ENCODE assay signal across 8 cellular contexts in genomic region chr11:63866211-63866610, GRCh38. TPM values are rescaled to one million over a fixed set of nuclear protein-coding genes. Genes with fewer than 3 reads are reported as not detected.
DNase-seq lines count a peak whose midpoint lies in the region; ATAC-seq and TF ChIP-seq lines count a peak whose summit lies in the region.

No MANE protein-coding gene starts in this region.

- CTCF ChIA-PET in Caco-2 (lab: Charles Lee): no interaction called here

- no TSS peak for BruUV-seq in Caco-2 (replicated peaks; lab: Mats Ljungman, UMichigan)

- no peak for TF ChIP-seq POLR2A in body of pancreas (IDR thresholded peaks at IDR 0.05)

- H3K36me3 Mint-ChIP-seq in Caco-2 (ENCODE audit: insufficient read depth, unreplicated experiment): peaks cover 51% of the 10 kb centered on the region

- peak overlapping the region; percentile 20 for H3K4me2 ChIP-seq in smooth muscle cell

- POLR2A ChIA-PET in Caco-2 (lab: Charles Lee): interaction anchor here (0.6 kb wide), 1 partner anchor 45 kb away, joined by 3 read pairs; no protein-coding TSS in a partner anchor

- no peaks in the 10 kb centered on the region for H3K27me3 Mint-ChIP-seq in Caco-2 (ENCODE audit: insufficient read depth, unreplicated experiment)

- H4K20me1 ChIP-seq in smooth muscle cell (ENCODE audit: low read depth): peaks cover 99% of the 10 kb centered on the region

- H3K4me1 ChIP-seq in body of pancreas: peaks cover 71% of the 10 kb centered on the region
- no peaks in the 10 kb centered on the region for H3K4me1 ChIP-seq in smooth muscle cell (ENCODE audit: low read depth)
- H3K4me1 ChIP-seq in Caco-2: no peaks in the 10 kb centered on the region

- H3K27ac Mint-ChIP-seq in Caco-2 (ENCODE audit: unreplicated experiment): no peak overlapping the region

- DNase-seq in body of pancreas: peak; percentile 76 to 88 (median 85)
- DNase-seq in smooth muscle cell (lab: John Stamatoyannopoulos, UW; ENCODE audit: unreplicated experiment): no peak
- DNase-seq in dorsolateral prefrontal cortex: no peak
- no peak for DNase-seq in cerebellar nuclear complex (lab: John Stamatoyannopoulos, UW)
- no peak for DNase-seq in Caco-2

- no peak overlapping the region for H3K4me3 ChIP-seq in body of pancreas
- no peak overlapping the region for H3K4me3 ChIP-seq in smooth muscle cell
- no peak overlapping the region for H3K4me3 ChIP-seq in dorsolateral prefrontal cortex
- H3K4me3 ChIP-seq in Caco-2 (ENCODE audit: low read depth, low read length): no peak overlapping the region

- H3K36me3 ChIP-seq in body of pancreas (replicated peaks in 1 of 2; ENCODE audit: insufficient read depth in 1 of 2, low read depth in 2 of 2) (no peaks in the 10 kb centered on the region), smooth muscle cell (ENCODE audit: low read depth) (no peaks in the 10 kb centered on the region), Caco-2 (ENCODE audit: control insufficient read depth, insufficient read depth, low read length) (peaks cover 5% of the 10 kb centered on the region)

- H3F3A ChIP-seq in smooth muscle cell (ENCODE audit: low read depth): peaks cover 21% of the 10 kb centered on the region

- no peak overlapping the region for H2AFZ ChIP-seq in smooth muscle cell (ENCODE audit: low read depth)

- H3K9me3 ChIP-seq in body of pancreas: no peaks in the 10 kb centered on the region
- no peaks in the 10 kb centered on the region for H3K9me3 ChIP-seq in smooth muscle cell (replicated peaks; ENCODE audit: low read depth)
- no peaks in the 10 kb centered on the region for H3K9me3 ChIP-seq in Caco-2

- H3K9me3 Mint-ChIP-seq in Caco-2 (ENCODE audit: unreplicated experiment): no peaks in the 10 kb centered on the region

- ATAC-seq in GM18858 (IDR thresholded peaks at IDR 0.05; ENCODE audit: unreplicated experiment) (peak; percentile 54), HG03354 (IDR thresholded peaks at IDR 0.05; ENCODE audit: poor library complexity, severe bottlenecking, unreplicated experiment) (peak; percentile 72), body of pancreas (peak; percentile 45)

- peaks cover 73% of the 10 kb centered on the region for H3K79me2 ChIP-seq in smooth muscle cell (ENCODE audit: low read depth)

- no peak for TF ChIP-seq CTCF in VCaP (conservative IDR thresholded peaks at IDR 0.05)
- TF ChIP-seq CTCF in body of pancreas (IDR thresholded peaks at IDR 0.05): no peak
- TF ChIP-seq CTCF in smooth muscle cell (IDR thresholded peaks at IDR 0.05; ENCODE audit: borderline replicate concordance, insufficient read depth, poor library complexity, severe bottlenecking): no peak
- no peak for TF ChIP-seq CTCF in dorsolateral prefrontal cortex (IDR thresholded peaks at IDR 0.05 in 54 of 56, conservative IDR thresholded peaks at IDR 0.05 in 2 of 56; ENCODE audit: low read depth in 1 of 56, partially characterized antibody in 56 of 56)
- TF ChIP-seq CTCF in Caco-2 (IDR thresholded peaks at IDR 0.05; ENCODE audit: insufficient read depth in 1 of 2, low read depth in 1 of 2, low read length in 1 of 2, severe bottlenecking in 1 of 2, unreplicated experiment in 1 of 2): no peak

- peak overlapping the region; percentile 93 for H3K27ac ChIP-seq in VCaP
- H3K27ac ChIP-seq in body of pancreas: peak overlapping the region in 3 of 4 donors; percentile 3 to 34 (median 19)
- H3K27ac ChIP-seq in smooth muscle cell (ENCODE audit: low read depth): no peak overlapping the region
- no peak overlapping the region for H3K27ac ChIP-seq in dorsolateral prefrontal cortex

- intact Hi-C loops in body of pancreas (cut with DNase I) (no loop called here), dorsolateral prefrontal cortex (cut with DNase I) (no loop called here), Caco-2 (cut with micrococcal nuclease; ENCODE audit: unreplicated experiment) (no loop called here)

- 15 to 17% methylated on average over 4 of the region's 4 CpGs for WGBS in body of pancreas, 2 donors
- WGBS in smooth muscle cell (ENCODE audit: low lambda C conversion rate): 64% methylated on average over 4 of the region's 4 CpGs

- peaks cover 24% of the 10 kb centered on the region for H3K4me1 Mint-ChIP-seq in Caco-2 (ENCODE audit: low read depth, unreplicated experiment)

- H3K4me3 Mint-ChIP-seq in Caco-2 (ENCODE audit: unreplicated experiment): no peak overlapping the region

- no peak overlapping the region for H3K9ac ChIP-seq in smooth muscle cell (ENCODE audit: low read depth)

- H3K27me3 ChIP-seq in body of pancreas: no peaks in the 10 kb centered on the region
- no peaks in the 10 kb centered on the region for H3K27me3 ChIP-seq in smooth muscle cell (ENCODE audit: low read depth)
- no peaks in the 10 kb centered on the region for H3K27me3 ChIP-seq in dorsolateral prefrontal cortex
- H3K27me3 ChIP-seq in Caco-2 (replicated peaks; ENCODE audit: control insufficient read depth, insufficient read depth, low read length): no peaks in the 10 kb centered on the region

RNA-seq across cellular contexts. Expression of gene MARK2, which starts 27.3 kb away (rescaled TPM):
- total RNA-seq in body of pancreas: 10 to 100 TPM; 32.2 to 33.9 TPM
- total RNA-seq in smooth muscle cell: 14.2 and 16.9 TPM in 2 replicates
- polyA plus RNA-seq in smooth muscle cell: 23.3 and 32.4 TPM in 2 replicates
- 10 to 100 TPM; 47.0 to 75.5 (median 57.9) TPM for total RNA-seq in dorsolateral prefrontal cortex
- total RNA-seq in Caco-2 (2022): 63.5 and 64.5 TPM in 2 replicates

RNA-seq across cellular contexts. Expression of gene RCOR2, which starts 50.8 kb away (rescaled TPM):
- total RNA-seq in body of pancreas (under 1 TPM; 0.26 to 0.33 TPM), smooth muscle cell (5.5 and 8.5 TPM in 2 replicates), dorsolateral prefrontal cortex (10 to 100 TPM in 73 of 120 experiments, 1 to 10 TPM in 47; 4.7 to 20.2 (median 10.9) TPM), Caco-2 (2022) (1.5 and 1.8 TPM in 2 replicates)
- 8.3 and 8.7 TPM in 2 replicates for polyA plus RNA-seq in smooth muscle cell

RNA-seq across cellular contexts. Expression of gene SPINDOC, which starts 53.0 kb away (rescaled TPM):
- 10 to 100 TPM in 1 of 2 donors, 1 to 10 TPM in 1; 3.6 to 16.2 TPM for total RNA-seq in body of pancreas
- 13.6 and 15.3 TPM in 2 replicates for total RNA-seq in smooth muscle cell
- 12.1 and 13.7 TPM in 2 replicates for polyA plus RNA-seq in smooth muscle cell
- 10 to 100 TPM; 19.8 to 60.5 (median 27.7) TPM for total RNA-seq in dorsolateral prefrontal cortex
- total RNA-seq in Caco-2 (2022): 71.2 and 72.1 TPM in 2 replicates

Comparison
In these comparisons a context has a peak if more than half of its experiments do, and no peak if none do; other contexts are left out.
1. H3K27ac ChIP-seq: peak in VCaP (single experiment) and body of pancreas (3 of 4); none in smooth muscle cell (single experiment) and dorsolateral prefrontal cortex (0 of 59).
2. DNase-seq: peak in body of pancreas (4 of 4); none in smooth muscle cell (single experiment), dorsolateral prefrontal cortex (0 of 10), cerebellar nuclear complex (0 of 2) and Caco-2 (0 of 2).
3. Peak in every context shown above with its lines, with median percentiles within 50 percentile points of each other: ATAC-seq.